8 cellular contexts compared by ENCODE assay signal in genomic region chr11:1439341-1439740, GRCh38. TPM values are rescaled to one million over a fixed set of nuclear protein-coding genes. Genes with fewer than 3 reads are reported as not detected.
"Had no signal": no experiment of that assay in that cellular context is flagged by ENCODE, and none has a peak within 500 bp of the region (broad histone marks: within the 10 kb centered on the region; RNA-seq: fewer than 3 reads in every experiment).

No MANE protein-coding gene starts in this region.

- H3K4me3 ChIP-seq: GM23248, GM23338, HAP-1 had no signal

- DNase-seq: GM23248, GOT3, H7, H9, HCEC 1CT, HFFc6 had no signal

- H3K9me3 ChIP-seq: HAP-1 had no signal

- H2AFZ ChIP-seq: GM23248, GM23338 had no signal

- H3K9ac ChIP-seq: GM23248 had no signal

- H3K4me1 ChIP-seq: HAP-1 had no signal

- H3K27ac ChIP-seq: GM23248 had no signal

- H3K36me3 ChIP-seq: HAP-1 had no signal

- H3K4me2 ChIP-seq: GM23338 had no signal

RNA-seq across cellular contexts. Expression of gene BRSK2, which starts 49.6 kb away (rescaled TPM):
- polyA plus RNA-seq: GM23248 had no signal
